In genomic region chr11:1336836-1337646, GRCh38 we compare ENCODE assay signal across 8 cellular contexts. TPM values are rescaled to one million over a fixed set of nuclear protein-coding genes. Genes with fewer than 3 reads are reported as not detected.
DNase-seq lines count a peak whose midpoint lies in the region; ATAC-seq lines count a peak whose summit lies in the region.

No MANE protein-coding gene starts in this region.

- H3K27me3 ChIP-seq in HAP-1 (ENCODE audit: low read depth): no peaks in the 10 kb centered on the region
- H3K27me3 ChIP-seq in skeletal muscle tissue (ENCODE audit: control insufficient read depth in 3 of 3, insufficient read depth in 3 of 3, low read length in 3 of 3): peaks cover 0 to 2% (median 0%) of the 10 kb centered on the region in 3 donors

- peak overlapping the region; percentile 25 for H3K4me3 ChIP-seq in HAP-1
- peak overlapping the region in 2 of 3 donors; percentile 22 to 32 for H3K4me3 ChIP-seq in skeletal muscle tissue (ENCODE audit: low read length in 3 of 3)

- no peak overlapping the region for H3K27ac ChIP-seq in skeletal muscle tissue (ENCODE audit: low read depth, low read length)

- intact Hi-C loops in cardiac septum (cut with DNase I): no loop called here

- H3K9me3 ChIP-seq in HAP-1 (no peaks in the 10 kb centered on the region), skeletal muscle tissue (ENCODE audit: control insufficient read depth in 3 of 3, low read length in 3 of 3) (no peaks in the 10 kb centered on the region)

- H3K36me3 ChIP-seq in HAP-1 (replicated peaks): no peaks in the 10 kb centered on the region
- no peaks in the 10 kb centered on the region for H3K36me3 ChIP-seq in skeletal muscle tissue (ENCODE audit: control insufficient read depth in 3 of 3, insufficient read depth in 3 of 3, low read length in 3 of 3)

- H3K4me1 ChIP-seq in HAP-1 (peaks cover 6% of the 10 kb centered on the region), skeletal muscle tissue (ENCODE audit: control insufficient read depth in 3 of 3, insufficient read depth in 3 of 3, low read length in 3 of 3) (peaks cover 10 to 12% (median 10%) of the 10 kb centered on the region in 3 donors)

- no peak overlapping the region for H3K9ac ChIP-seq in skeletal muscle tissue (ENCODE audit: low read depth in 1 of 3, low read length in 3 of 3)

- DNase-seq in HAP-1 (ENCODE audit: low spot score in 2 of 2) (peak in 1 of 2 experiments; percentile 65), cardiac septum (ENCODE audit: low spot score) (peak; percentile 83), DMS153 treated with DMSO at 0.1 percent for 48 hours (lab: John Stamatoyannopoulos, UW; ENCODE audit: unreplicated experiment) (no peak), OCI-M2 (lab: John Stamatoyannopoulos, UW; ENCODE audit: unreplicated experiment) (no peak), RKO (ENCODE audit: low spot score) (no peak)
- peak; percentile 76 for DNase-seq in activated CD8-positive, alpha-beta memory T cell treated with anti-CD3 and anti-CD28 coated beads, Interleukin-2, amount 50 U/mL, for 48 hours

- in situ Hi-C loops in HAP-1 (cut with MboI; ENCODE audit: low sequenced_read_pairs): loop anchor here (10.0 kb wide), 1 partner anchor 48 kb away; the partner anchor contains the start of gene BRSK2

- no peak for ATAC-seq in HG03521 (IDR thresholded peaks at IDR 0.05; ENCODE audit: unreplicated experiment)

RNA-seq across cellular contexts. Expression of gene TOLLIP, which starts 27.6 kb away (rescaled TPM):
- total RNA-seq in cardiac septum: 46.9 TPM
- total RNA-seq in skeletal muscle tissue: 8.9 TPM

RNA-seq across cellular contexts. Expression of gene BRSK2, which starts 52.7 kb away (rescaled TPM):
- 0.16 TPM for total RNA-seq in cardiac septum
- total RNA-seq in skeletal muscle tissue: 1.0 TPM

Comparison
In these comparisons a context has a peak if more than half of its experiments do, and no peak if none do; other contexts are left out.
1. DNase-seq: peak in activated CD8-positive, alpha-beta memory T cell treated with anti-CD3 and anti-CD28 coated beads, Interleukin-2, amount 50 U/mL, for 48 hours (single experiment) and cardiac septum (single experiment); none in DMS153 treated with DMSO at 0.1 percent for 48 hours (single experiment), OCI-M2 (single experiment) and RKO (single experiment).